Comparison of ENCODE assay signal across 20 cellular contexts in genomic region chr11:19666951-19667350, GRCh38.
"Had no signal": no experiment of that assay in that cellular context is flagged by ENCODE, and none has a peak within 500 bp of the region (broad histone marks: within the 10 kb centered on the region; RNA-seq: fewer than 3 reads in every experiment).

No MANE protein-coding gene starts in this region.

- H3K4me3 ChIP-seq: gastrocnemius medialis, hepatocyte, lung, psoas muscle, thoracic aorta had no signal

- H3K36me3 Mint-ChIP-seq: naive thymus-derived CD8-positive, alpha-beta T cell; T-cell had no signal

- H3K4me3 Mint-ChIP-seq: activated CD4-positive, alpha-beta T cell treated with anti-CD3 and anti-CD28 coated beads for 36 hours; activated CD8-positive, alpha-beta T cell treated with anti-CD3 and anti-CD28 coated beads for 36 hours; naive thymus-derived CD8-positive, alpha-beta T cell; T-cell had no signal

- H3K9me3 ChIP-seq: gastrocnemius medialis, psoas muscle, thoracic aorta had no signal

- H3K4me2 ChIP-seq: hepatocyte had no signal

- H3K27me3 ChIP-seq: gastrocnemius medialis, hepatocyte had no signal

- H3K4me1 Mint-ChIP-seq: activated CD4-positive, alpha-beta T cell treated with anti-CD3 and anti-CD28 coated beads for 36 hours; T-cell had no signal

- H3K79me2 ChIP-seq: hepatocyte had no signal

- DNase-seq: activated CD4-positive, alpha-beta T cell treated with anti-CD3 and anti-CD28 coated beads for 36 hours; activated CD8-positive, alpha-beta memory T cell treated with anti-CD3 and anti-CD28 coated beads, Interleukin-2, amount 50 U/mL, for 48 hours; activated CD8-positive, alpha-beta T cell treated with anti-CD3 and anti-CD28 coated beads for 36 hours; activated naive CD4-positive, alpha-beta T cell; central memory CD4-positive, alpha-beta T cell; cortex of kidney; effector memory CD4-positive, alpha-beta T cell; gastrocnemius medialis; left cardiac atrium; naive thymus-derived CD8-positive, alpha-beta T cell; psoas muscle; stimulated activated CD4-positive, alpha-beta T cell treated with anti-CD3 and anti-CD28 coated beads, Interleukin-12 subunit alpha, Interleukin-12 subunit beta, amount 100 ng/mL, for 4 hours; stimulated activated CD4-positive, alpha-beta T cell treated with anti-CD3 and anti-CD28 coated beads, Interleukin-2, amount 100 ng/mL, for 48 hours; stimulated activated naive CD8-positive, alpha-beta T cell treated with anti-CD3 and anti-CD28 coated beads, Interleukin-15, Interleukin-2, amounts not matched to agents 100 U/mL and 50 U/mL, for 24 hours; T-cell had no signal

- H3K27ac ChIP-seq: gastrocnemius medialis, hepatocyte, psoas muscle, thoracic aorta, VCaP had no signal

- H2AFZ ChIP-seq: hepatocyte had no signal

- FAIRE-seq: urothelium cell line had no signal

- H3K9me3 Mint-ChIP-seq: activated CD8-positive, alpha-beta T cell treated with anti-CD3 and anti-CD28 coated beads for 36 hours; naive thymus-derived CD8-positive, alpha-beta T cell; T-cell had no signal

- H3K27ac Mint-ChIP-seq: activated CD4-positive, alpha-beta T cell treated with anti-CD3 and anti-CD28 coated beads for 36 hours; activated CD8-positive, alpha-beta T cell treated with anti-CD3 and anti-CD28 coated beads for 36 hours; naive thymus-derived CD8-positive, alpha-beta T cell; T-cell had no signal

- ATAC-seq: activated CD4-positive, alpha-beta T cell treated with anti-CD3 and anti-CD28 coated beads for 36 hours; activated CD8-positive, alpha-beta T cell treated with anti-CD3 and anti-CD28 coated beads for 36 hours; gastrocnemius medialis; left cardiac atrium; naive thymus-derived CD8-positive, alpha-beta T cell; psoas muscle; stimulated activated naive CD8-positive, alpha-beta T cell treated with anti-CD3 and anti-CD28 coated beads, Interleukin-15, Interleukin-2, amounts not matched to agents 100 U/mL and 50 U/mL, for 24 hours; T-cell had no signal

- H3K36me3 ChIP-seq: gastrocnemius medialis, thoracic aorta had no signal
